In genomic region chrX:6989858-6990257, GRCh38 we compare ENCODE assay signal across 21 cellular contexts.
"Had no signal": no experiment of that assay in that cellular context is flagged by ENCODE, and none has a peak within 500 bp of the region (broad histone marks: within the 10 kb centered on the region; RNA-seq: fewer than 3 reads in every experiment).

No MANE protein-coding gene starts in this region.

- H3K36me3 ChIP-seq: SJSA1 had no signal

- H3K9me3 ChIP-seq: SJSA1 had no signal

- H3K4me1 ChIP-seq: SJSA1 had no signal

- H3K27ac ChIP-seq: HL-60, SJSA1, SK-N-MC had no signal

- DNase-seq: KBM-7, NCI-H1092, NCI-H1105 treated with DMSO at 0.1 percent for 48 hours, NCI-H1417 treated with DMSO at 0.1 percent for 48 hours, NCI-H146, NCI-H1694 treated with DMSO at 0.1 percent for 48 hours, NCI-H1930, NCI-H2081, NCI-H2107, NCI-H2227 treated with DMSO at 0.1 percent for 48 hours, NCI-H524 treated with DMSO at 0.1 percent for 48 hours, NCI-H69, NCI-H774, Right ventricle myocardium superior, RPMI8226, SIG-M5 had no signal

- H3K4me3 ChIP-seq: SJSA1, SK-N-MC had no signal

- FAIRE-seq: HTR-8/SVneo, RCC 7860 had no signal

- H3K27me3 ChIP-seq: SJSA1 had no signal
